2 cellular contexts compared by ENCODE assay signal in the genomic region with DNA sequence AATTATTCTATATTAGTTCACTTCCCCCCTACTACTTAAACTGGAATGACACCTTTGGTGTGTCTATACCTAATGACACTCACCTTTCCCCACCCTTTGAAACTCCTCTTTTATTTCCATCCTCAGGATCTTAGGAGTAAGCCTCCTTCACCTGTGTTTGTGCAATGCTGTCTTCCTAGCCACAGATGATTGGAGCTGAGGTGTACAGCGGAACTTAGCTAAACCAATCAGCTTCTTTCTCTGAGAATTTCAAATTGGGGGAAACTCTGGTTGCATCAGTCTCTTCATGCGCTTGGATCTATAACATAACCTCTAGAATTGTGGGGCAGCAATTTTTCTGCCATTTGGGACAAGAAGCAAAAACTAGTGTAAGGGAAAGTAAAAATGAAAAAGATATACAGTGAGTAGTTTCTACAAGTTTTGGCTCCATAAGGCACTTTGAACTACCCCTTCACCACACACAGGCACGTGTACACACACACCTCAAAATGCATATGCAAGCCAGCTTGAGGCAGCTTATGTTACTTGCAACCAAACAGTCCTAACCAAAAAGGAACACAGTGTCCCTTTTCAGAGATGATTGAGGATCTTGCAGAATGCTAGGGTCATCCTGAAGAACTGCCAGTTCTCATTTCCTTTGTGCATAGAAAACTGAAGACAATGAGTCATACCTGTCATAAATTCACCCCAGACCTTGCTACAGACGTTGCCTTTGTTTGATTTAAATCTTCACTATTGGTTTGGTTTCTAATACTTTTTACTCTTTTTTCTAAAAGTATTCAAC.
A peak's percentile ranks its signal among the peaks of the same experiment; 100 is the strongest.
TF ChIP-seq lines count a peak whose summit lies in the region.

No MANE protein-coding gene starts in this region.

TF ChIP-seq in A549, 52 proteins besides CTCF, POLR2A, EP300 and RAD21:
- TF ChIP-seq BHLHE40 (IDR thresholded peaks at IDR 0.05; ENCODE audit: low read depth, low read length) (no peak), FOSL2 (IDR thresholded peaks at IDR 0.05) (no peak), FOSL2 (CRISPR knock-in tag; IDR thresholded peaks at IDR 0.05) (peak; percentile 65), TP53 (CRISPR knock-in tag; IDR thresholded peaks at IDR 0.05) (no peak)
TF ChIP-seq in A549: peak in this region for 1.

TF ChIP-seq in endothelial cell of umbilical vein, 7 proteins besides CTCF, POLR2A, EP300 and RAD21:
- TF ChIP-seq POLR2AphosphoS5 (IDR thresholded peaks at IDR 0.05; ENCODE audit: insufficient read depth, low read depth, low read length): peak; percentile 59
- TF ChIP-seq GATA2 (IDR thresholded peaks at IDR 0.05; ENCODE audit: insufficient read depth, insufficient read length, low read depth, low read length): no peak
- TF ChIP-seq, protein P1, sequence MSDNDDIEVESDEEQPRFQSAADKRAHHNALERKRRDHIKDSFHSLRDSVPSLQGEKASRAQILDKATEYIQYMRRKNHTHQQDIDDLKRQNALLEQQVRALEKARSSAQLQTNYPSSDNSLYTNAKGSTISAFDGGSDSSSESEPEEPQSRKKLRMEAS (IDR thresholded peaks at IDR 0.05; ENCODE audit: insufficient read depth, insufficient read length): no peak
- no peak for TF ChIP-seq MYC (IDR thresholded peaks at IDR 0.05; ENCODE audit: low read depth, low read length)
- no peak for TF ChIP-seq EZH2 (IDR thresholded peaks at IDR 0.05; ENCODE audit: borderline replicate concordance, low read depth, low read length, severe bottlenecking)
- peak; percentile 87 for TF ChIP-seq JUN (IDR thresholded peaks at IDR 0.05; ENCODE audit: borderline replicate concordance, insufficient read depth, insufficient read length, low read depth)
- peak; percentile 83 for TF ChIP-seq FOS (IDR thresholded peaks at IDR 0.05; ENCODE audit: borderline replicate concordance, insufficient read depth, low read length)
